ENCODE assay signal across 13 cellular contexts in the genomic region with DNA sequence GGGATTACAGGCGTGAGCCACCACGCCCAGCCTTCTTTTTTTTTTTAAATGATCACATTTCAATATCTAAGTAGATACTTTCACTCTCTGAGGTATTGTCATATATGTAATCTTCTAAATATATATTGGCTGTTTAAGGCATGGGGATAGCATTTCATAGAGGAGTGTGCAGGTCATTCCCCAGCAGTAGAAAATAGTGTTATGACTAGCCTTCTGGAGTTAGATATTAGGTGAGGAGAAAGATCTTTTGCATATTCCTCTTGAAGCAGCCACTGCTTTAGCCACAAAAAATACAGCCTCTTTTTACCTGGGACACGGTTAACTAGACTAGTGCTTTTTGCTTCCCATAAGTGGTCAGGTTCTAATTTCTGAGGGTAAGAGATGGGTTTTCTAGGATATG.
DNase-seq lines count a peak whose midpoint lies in the region; ATAC-seq and TF ChIP-seq lines count a peak whose summit lies in the region.
"Had no signal": no experiment of that assay in that cellular context is flagged by ENCODE, and none has a peak within 500 bp of the region (broad histone marks: within the 10 kb centered on the region; RNA-seq: fewer than 3 reads in every experiment).

No MANE protein-coding gene starts in this region.

- no peaks in the 10 kb centered on the region for H3F3A ChIP-seq in MM.1S (ENCODE audit: insufficient read depth, low read length)

- DNase-seq in coronary artery (ENCODE audit: low spot score) (no peak), MM.1S (no peak), hippocampal formation (lab: John Stamatoyannopoulos, UW) (no peak)
- DNase-seq: activated gamma-delta T cell treated with Interleukin-2 at 50 U/mL for 16 hours; effector memory CD4-positive, alpha-beta T cell; small intestine; stimulated activated naive CD4-positive, alpha-beta T cell treated with Interleukin-2 at 50 U/mL for 16 hours had no signal

- peaks cover 11% of the 10 kb centered on the region for H3K4me1 ChIP-seq in MM.1S (ENCODE audit: low read length)

- ATAC-seq in GM18498 (IDR thresholded peaks at IDR 0.05; ENCODE audit: unreplicated experiment), result peak; percentile 68
- ATAC-seq in GM19395 (IDR thresholded peaks at IDR 0.05; ENCODE audit: unreplicated experiment), result peak; percentile 77
- ATAC-seq in HG02870 (IDR thresholded peaks at IDR 0.05; ENCODE audit: unreplicated experiment), result peak; percentile 90
- ATAC-seq in HG03575 (IDR thresholded peaks at IDR 0.05; ENCODE audit: extremely low read depth, insufficient number of reproducible peaks, low FRiP score, unreplicated experiment), result peak; percentile 83
- no peak for ATAC-seq in activated CD4-positive, CD25-positive, alpha-beta regulatory T cell treated with anti-CD3 and anti-CD28 coated beads, Interleukin-2, amount 50 U/mL, for 24 hours

- H3K79me2 ChIP-seq in MM.1S (ENCODE audit: low read length), result peaks cover 41% of the 10 kb centered on the region

- no peaks in the 10 kb centered on the region for H3K27me3 ChIP-seq in MM.1S (replicated peaks; ENCODE audit: insufficient read depth, low read length)

- H3K9ac ChIP-seq in MM.1S (ENCODE audit: low read length), result no peak overlapping the region
- H3K9ac ChIP-seq: KMS-11 had no signal

- no peaks in the 10 kb centered on the region for H4K20me1 ChIP-seq in MM.1S (ENCODE audit: insufficient read depth, low read length)

- TF ChIP-seq CTCF in coronary artery (IDR thresholded peaks at IDR 0.05), result no peak
- no peak for TF ChIP-seq CTCF in MM.1S (IDR thresholded peaks at IDR 0.05; ENCODE audit: low read length)

- no peaks in the 10 kb centered on the region for H3K9me3 ChIP-seq in MM.1S (replicated peaks; ENCODE audit: insufficient read depth, low read length)

- no peak overlapping the region for H3K4me3 ChIP-seq in coronary artery
- no peak overlapping the region for H3K4me3 ChIP-seq in MM.1S (ENCODE audit: low read length)

- no peak overlapping the region for H2AFZ ChIP-seq in MM.1S (ENCODE audit: low read length)

- no peak overlapping the region for H3K4me2 ChIP-seq in MM.1S (ENCODE audit: low read depth, low read length)
- H3K4me2 ChIP-seq: KMS-11 had no signal

- no peaks in the 10 kb centered on the region for H3K36me3 ChIP-seq in MM.1S (replicated peaks; ENCODE audit: insufficient read depth, low read length)

- no peaks in the 10 kb centered on the region for H3K9me2 ChIP-seq in MM.1S (replicated peaks; ENCODE audit: insufficient read depth, low read length)

- H3K27ac ChIP-seq in coronary artery (no peak overlapping the region), MM.1S (ENCODE audit: low read length) (no peak overlapping the region)
- H3K27ac ChIP-seq: KMS-11 had no signal

Comparison
In these comparisons a context has a peak if more than half of its experiments do, and no peak if none do; other contexts are left out.
1. ATAC-seq: peak in GM18498 (single experiment), GM19395 (single experiment), HG02870 (single experiment) and HG03575 (single experiment); none in activated CD4-positive, CD25-positive, alpha-beta regulatory T cell treated with anti-CD3 and anti-CD28 coated beads, Interleukin-2, amount 50 U/mL, for 24 hours (0 of 2).